In the genomic region with DNA sequence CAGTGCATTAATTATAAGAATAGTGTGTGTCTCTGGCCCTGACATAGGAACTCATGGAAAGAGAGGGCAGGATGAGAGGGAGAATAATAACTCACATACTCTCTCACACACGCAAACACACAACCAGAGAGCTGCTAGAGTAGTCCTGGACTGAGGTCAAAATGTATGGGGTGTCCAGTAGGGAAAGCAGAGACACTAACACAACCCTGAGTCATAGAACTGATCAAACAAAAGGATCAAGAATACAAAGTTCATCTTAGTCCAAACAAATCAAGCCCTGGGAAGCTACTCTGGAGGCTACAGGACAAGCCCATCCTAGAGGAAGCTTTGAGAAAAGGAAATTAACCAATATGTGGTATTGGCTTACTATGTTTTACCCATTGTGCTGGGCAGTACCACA, we compare ENCODE assay signal across 1 cellular context.
TF ChIP-seq lines count a peak whose summit lies in the region.

No MANE protein-coding gene starts in this region.

TF ChIP-seq in HepG2, 621 proteins besides CTCF, POLR2A, EP300 and RAD21 (continued from another document and continues in another):
- TF ChIP-seq, protein P1, sequence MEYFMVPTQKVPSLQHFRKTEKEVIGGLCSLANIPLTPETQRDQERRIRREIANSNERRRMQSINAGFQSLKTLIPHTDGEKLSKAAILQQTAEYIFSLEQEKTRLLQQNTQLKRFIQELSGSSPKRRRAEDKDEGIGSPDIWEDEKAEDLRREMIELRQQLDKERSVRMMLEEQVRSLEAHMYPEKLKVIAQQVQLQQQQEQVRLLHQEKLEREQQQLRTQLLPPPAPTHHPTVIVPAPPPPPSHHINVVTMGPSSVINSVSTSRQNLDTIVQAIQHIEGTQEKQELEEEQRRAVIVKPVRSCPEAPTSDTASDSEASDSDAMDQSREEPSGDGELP (IDR thresholded peaks at IDR 0.05; ENCODE audit: borderline replicate concordance, low read depth): no peak
- TF ChIP-seq ZNF318 (CRISPR knock-in tag; IDR thresholded peaks at IDR 0.05) (no peak), E2F2 (CRISPR knock-in tag; IDR thresholded peaks at IDR 0.05; ENCODE audit: borderline replicate concordance) (no peak), SMARCC2 (IDR thresholded peaks at IDR 0.05) (no peak), ZNF17 (CRISPR knock-in tag; IDR thresholded peaks at IDR 0.05) (no peak), ZNF75D (CRISPR knock-in tag; IDR thresholded peaks at IDR 0.05; ENCODE audit: borderline replicate concordance) (no peak), KMT2A (CRISPR knock-in tag; IDR thresholded peaks at IDR 0.05) (no peak), ZNF136 (CRISPR knock-in tag; IDR thresholded peaks at IDR 0.05; ENCODE audit: low read depth) (no peak), ZNF773 (CRISPR knock-in tag; IDR thresholded peaks at IDR 0.05; ENCODE audit: borderline replicate concordance) (no peak), ZNF737 (CRISPR knock-in tag; IDR thresholded peaks at IDR 0.05; ENCODE audit: borderline replicate concordance) (no peak), ATF6 (CRISPR knock-in tag; conservative IDR thresholded peaks at IDR 0.05) (no peak), MTA3 (CRISPR knock-in tag; IDR thresholded peaks at IDR 0.05) (no peak), ZNF564 (CRISPR knock-in tag; IDR thresholded peaks at IDR 0.05) (no peak), ARNT2 (CRISPR knock-in tag; IDR thresholded peaks at IDR 0.05; ENCODE audit: low read depth) (no peak), MBD4 (IDR thresholded peaks at IDR 0.05; ENCODE audit: borderline replicate concordance, low read length) (no peak), ZNF569 (CRISPR knock-in tag; IDR thresholded peaks at IDR 0.05; ENCODE audit: borderline replicate concordance) (no peak), NAIF1 (CRISPR knock-in tag; IDR thresholded peaks at IDR 0.05; ENCODE audit: borderline replicate concordance) (no peak), SMC3 (IDR thresholded peaks at IDR 0.05; ENCODE audit: low read length) (no peak), ZNF496 (CRISPR knock-in tag; IDR thresholded peaks at IDR 0.05; ENCODE audit: insufficient replicate concordance) (no peak), ZNF605 (CRISPR knock-in tag; IDR thresholded peaks at IDR 0.05) (no peak), HNRNPUL1 (IDR thresholded peaks at IDR 0.05; ENCODE audit: low read depth, low read length) (no peak), THAP7 (CRISPR knock-in tag; IDR thresholded peaks at IDR 0.05) (no peak), ZMYM4 (CRISPR knock-in tag; IDR thresholded peaks at IDR 0.05) (peak; percentile 77), ZNF33A (CRISPR knock-in tag; IDR thresholded peaks at IDR 0.05; ENCODE audit: borderline replicate concordance) (no peak), ZNF251 (CRISPR knock-in tag; IDR thresholded peaks at IDR 0.05) (no peak), NRL (CRISPR knock-in tag; IDR thresholded peaks at IDR 0.05; ENCODE audit: borderline replicate concordance) (no peak), GZF1 (CRISPR knock-in tag; IDR thresholded peaks at IDR 0.05) (no peak), ELK4 (CRISPR knock-in tag; IDR thresholded peaks at IDR 0.05; ENCODE audit: borderline replicate concordance) (no peak), MIER3 (CRISPR knock-in tag; IDR thresholded peaks at IDR 0.05; ENCODE audit: borderline replicate concordance) (peak; percentile 51; the same call in 1 of the 2 replicates), ZMAT3 (CRISPR knock-in tag; conservative IDR thresholded peaks at IDR 0.05) (no peak)
- TF ChIP-seq, protein P2, sequence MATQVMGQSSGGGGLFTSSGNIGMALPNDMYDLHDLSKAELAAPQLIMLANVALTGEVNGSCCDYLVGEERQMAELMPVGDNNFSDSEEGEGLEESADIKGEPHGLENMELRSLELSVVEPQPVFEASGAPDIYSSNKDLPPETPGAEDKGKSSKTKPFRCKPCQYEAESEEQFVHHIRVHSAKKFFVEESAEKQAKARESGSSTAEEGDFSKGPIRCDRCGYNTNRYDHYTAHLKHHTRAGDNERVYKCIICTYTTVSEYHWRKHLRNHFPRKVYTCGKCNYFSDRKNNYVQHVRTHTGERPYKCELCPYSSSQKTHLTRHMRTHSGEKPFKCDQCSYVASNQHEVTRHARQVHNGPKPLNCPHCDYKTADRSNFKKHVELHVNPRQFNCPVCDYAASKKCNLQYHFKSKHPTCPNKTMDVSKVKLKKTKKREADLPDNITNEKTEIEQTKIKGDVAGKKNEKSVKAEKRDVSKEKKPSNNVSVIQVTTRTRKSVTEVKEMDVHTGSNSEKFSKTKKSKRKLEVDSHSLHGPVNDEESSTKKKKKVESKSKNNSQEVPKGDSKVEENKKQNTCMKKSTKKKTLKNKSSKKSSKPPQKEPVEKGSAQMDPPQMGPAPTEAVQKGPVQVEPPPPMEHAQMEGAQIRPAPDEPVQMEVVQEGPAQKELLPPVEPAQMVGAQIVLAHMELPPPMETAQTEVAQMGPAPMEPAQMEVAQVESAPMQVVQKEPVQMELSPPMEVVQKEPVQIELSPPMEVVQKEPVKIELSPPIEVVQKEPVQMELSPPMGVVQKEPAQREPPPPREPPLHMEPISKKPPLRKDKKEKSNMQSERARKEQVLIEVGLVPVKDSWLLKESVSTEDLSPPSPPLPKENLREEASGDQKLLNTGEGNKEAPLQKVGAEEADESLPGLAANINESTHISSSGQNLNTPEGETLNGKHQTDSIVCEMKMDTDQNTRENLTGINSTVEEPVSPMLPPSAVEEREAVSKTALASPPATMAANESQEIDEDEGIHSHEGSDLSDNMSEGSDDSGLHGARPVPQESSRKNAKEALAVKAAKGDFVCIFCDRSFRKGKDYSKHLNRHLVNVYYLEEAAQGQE (IDR thresholded peaks at IDR 0.05; ENCODE audit: borderline replicate concordance in 1 of 2, low read depth in 1 of 2, low read length in 2 of 2): no peak
- TF ChIP-seq, protein P3, sequence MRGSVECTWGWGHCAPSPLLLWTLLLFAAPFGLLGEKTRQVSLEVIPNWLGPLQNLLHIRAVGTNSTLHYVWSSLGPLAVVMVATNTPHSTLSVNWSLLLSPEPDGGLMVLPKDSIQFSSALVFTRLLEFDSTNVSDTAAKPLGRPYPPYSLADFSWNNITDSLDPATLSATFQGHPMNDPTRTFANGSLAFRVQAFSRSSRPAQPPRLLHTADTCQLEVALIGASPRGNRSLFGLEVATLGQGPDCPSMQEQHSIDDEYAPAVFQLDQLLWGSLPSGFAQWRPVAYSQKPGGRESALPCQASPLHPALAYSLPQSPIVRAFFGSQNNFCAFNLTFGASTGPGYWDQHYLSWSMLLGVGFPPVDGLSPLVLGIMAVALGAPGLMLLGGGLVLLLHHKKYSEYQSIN (CRISPR knock-in tag; IDR thresholded peaks at IDR 0.05; ENCODE audit: borderline replicate concordance): no peak
- TF ChIP-seq, protein P4, sequence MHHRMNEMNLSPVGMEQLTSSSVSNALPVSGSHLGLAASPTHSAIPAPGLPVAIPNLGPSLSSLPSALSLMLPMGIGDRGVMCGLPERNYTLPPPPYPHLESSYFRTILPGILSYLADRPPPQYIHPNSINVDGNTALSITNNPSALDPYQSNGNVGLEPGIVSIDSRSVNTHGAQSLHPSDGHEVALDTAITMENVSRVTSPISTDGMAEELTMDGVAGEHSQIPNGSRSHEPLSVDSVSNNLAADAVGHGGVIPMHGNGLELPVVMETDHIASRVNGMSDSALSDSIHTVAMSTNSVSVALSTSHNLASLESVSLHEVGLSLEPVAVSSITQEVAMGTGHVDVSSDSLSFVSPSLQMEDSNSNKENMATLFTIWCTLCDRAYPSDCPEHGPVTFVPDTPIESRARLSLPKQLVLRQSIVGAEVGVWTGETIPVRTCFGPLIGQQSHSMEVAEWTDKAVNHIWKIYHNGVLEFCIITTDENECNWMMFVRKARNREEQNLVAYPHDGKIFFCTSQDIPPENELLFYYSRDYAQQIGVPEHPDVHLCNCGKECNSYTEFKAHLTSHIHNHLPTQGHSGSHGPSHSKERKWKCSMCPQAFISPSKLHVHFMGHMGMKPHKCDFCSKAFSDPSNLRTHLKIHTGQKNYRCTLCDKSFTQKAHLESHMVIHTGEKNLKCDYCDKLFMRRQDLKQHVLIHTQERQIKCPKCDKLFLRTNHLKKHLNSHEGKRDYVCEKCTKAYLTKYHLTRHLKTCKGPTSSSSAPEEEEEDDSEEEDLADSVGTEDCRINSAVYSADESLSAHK (CRISPR knock-in tag; IDR thresholded peaks at IDR 0.05; ENCODE audit: borderline replicate concordance): no peak
